In the genomic region with DNA sequence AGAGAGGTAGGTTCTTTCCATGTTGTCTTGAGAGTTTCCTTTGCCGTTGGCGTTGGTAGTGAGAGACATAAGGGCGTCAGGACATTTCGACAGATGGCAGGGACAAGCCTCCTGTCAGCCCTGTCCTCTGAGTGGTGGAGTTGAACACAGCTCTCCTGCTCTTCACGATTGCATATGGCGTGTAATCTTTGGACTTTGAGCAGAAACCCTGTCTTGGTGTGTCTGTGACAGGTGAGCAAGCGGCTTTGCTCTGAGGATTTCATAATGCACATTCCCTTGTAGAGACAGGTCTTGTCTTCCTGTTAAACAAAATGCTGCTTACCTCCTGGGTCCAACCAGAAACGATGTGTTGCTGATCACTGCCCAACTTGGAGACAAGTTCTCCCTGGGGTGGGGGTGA, we compare ENCODE assay signal across 17 cellular contexts.
DNase-seq lines count a peak whose midpoint lies in the region; ATAC-seq, FAIRE-seq and TF ChIP-seq lines count a peak whose summit lies in the region.
"Had no signal": no experiment of that assay in that cellular context is flagged by ENCODE, and none has a peak within 500 bp of the region (broad histone marks: within the 10 kb centered on the region; RNA-seq: fewer than 3 reads in every experiment).

No MANE protein-coding gene starts in this region.

- in situ Hi-C loops in HepG2 (cut with HindIII; ENCODE audit: extremely low pct_ligation_motif_present, low pct_unique_long_range_greater_than_20kb) = no loop called here

- H3K27ac ChIP-seq in HepG2 (ENCODE audit: extremely low read length, insufficient read depth, low read length) (no peak overlapping the region), neural progenitor cell (no peak overlapping the region), upper lobe of left lung (no peak overlapping the region), tibial nerve (no peak overlapping the region)
- H3K27ac ChIP-seq: 22Rv1, A549, C4-2B, GM23248 had no signal

- POLR2A ChIA-PET in HepG2 (lab: Yijun Ruan, JAX) = interaction anchor here (1.0 kb wide), 1 partner anchor 25 kb away, joined by 7 read pairs; no protein-coding TSS in a partner anchor

- peak; percentile 5 for DNase-seq in DMS 273 (lab: John Stamatoyannopoulos, UW; ENCODE audit: unreplicated experiment)
- no peak for DNase-seq in DMS 273 treated with DMSO at 0.1 percent for 48 hours (lab: John Stamatoyannopoulos, UW)
- DNase-seq in HepG2 (ENCODE audit: low spot score) = peak; percentile 78
- no peak for DNase-seq in neural progenitor cell (ENCODE audit: low spot score)
- no peak for DNase-seq in upper lobe of left lung
- DNase-seq in left ventricle myocardium superior = no peak
- no peak for DNase-seq in tibial nerve (ENCODE audit: low spot score in 2 of 2)
- DNase-seq: AML-193; CD4-positive, alpha-beta T cell; GM23248 had no signal

- TF ChIP-seq EP300 in HepG2 (IDR thresholded peaks at IDR 0.05; ENCODE audit: low read depth in 2 of 2, low read length in 2 of 2) (peak in 1 of 2 experiments; percentile 60; a peak in 1 of 4 replicates), HepG2 (CRISPR knock-in tag; IDR thresholded peaks at IDR 0.05; ENCODE audit: borderline replicate concordance) (no peak), upper lobe of left lung (IDR thresholded peaks at IDR 0.05) (no peak), tibial nerve (IDR thresholded peaks at IDR 0.05) (no peak)

- no peak overlapping the region for H3K9ac ChIP-seq in HepG2 (ENCODE audit: insufficient read depth, low read depth, low read length)
- H3K9ac ChIP-seq in neural progenitor cell = no peak overlapping the region
- H3K9ac ChIP-seq: GM23248 had no signal

- TF ChIP-seq POLR2A in HepG2 (IDR thresholded peaks at IDR 0.05; ENCODE audit: insufficient read depth in 1 of 2, low read depth in 2 of 2, low read length in 2 of 2) (no peak), upper lobe of left lung (IDR thresholded peaks at IDR 0.05) (no peak), tibial nerve (IDR thresholded peaks at IDR 0.05) (no peak)

- no peaks in the 10 kb centered on the region for H3K9me3 ChIP-seq in HepG2 (ENCODE audit: low read length)
- H3K9me3 ChIP-seq in neural progenitor cell (ENCODE audit: low read depth) = no peaks in the 10 kb centered on the region
- no peaks in the 10 kb centered on the region for H3K9me3 ChIP-seq in upper lobe of left lung
- H3K9me3 ChIP-seq in tibial nerve = no peaks in the 10 kb centered on the region
- H3K9me3 ChIP-seq: A549, HAP-1 had no signal

- no peaks in the 10 kb centered on the region for H4K20me1 ChIP-seq in HepG2 (ENCODE audit: insufficient read depth, low read length)
- no peaks in the 10 kb centered on the region for H4K20me1 ChIP-seq in neural progenitor cell (ENCODE audit: low read depth)

- H3F3A ChIP-seq in neural progenitor cell (ENCODE audit: low read depth) = no peaks in the 10 kb centered on the region

- H3K27me3 Mint-ChIP-seq in neural progenitor cell (ENCODE audit: insufficient read depth, low read depth) = peaks cover 4% of the 10 kb centered on the region

- 6% methylated on average over 4 of the region's 8 CpGs for WGBS in HepG2 (ENCODE audit: low lambda C conversion rate)
- WGBS in upper lobe of left lung, 2 donors = 83 to 93% methylated on average over 7 to 8 of the region's 8 CpGs
- WGBS in tibial nerve, 2 donors = 81 to 87% methylated on average over 8 of the region's 8 CpGs

- peak; percentile 81 for ATAC-seq in HepG2
- no peak for ATAC-seq in upper lobe of left lung (ENCODE audit: low FRiP score in 2 of 2)
- no peak for ATAC-seq in left ventricle myocardium superior
- ATAC-seq: A549 had no signal

- peak; percentile 86 for FAIRE-seq in HepG2 (lab: Jason Lieb, UNC)
- FAIRE-seq: A549, G401.6, GM12892, GM18507 had no signal

- H2AFZ ChIP-seq in HepG2 (ENCODE audit: low read length) = peak overlapping the region; percentile 66
- no peak overlapping the region for H2AFZ ChIP-seq in neural progenitor cell (replicated peaks)
- H2AFZ ChIP-seq: GM23248 had no signal

- peaks cover 14% of the 10 kb centered on the region for H3K9me3 Mint-ChIP-seq in neural progenitor cell
- H3K9me3 Mint-ChIP-seq: CD4-positive, alpha-beta T cell had no signal

- H3K36me3 ChIP-seq in HepG2 (replicated peaks in 1 of 2; ENCODE audit: control insufficient read depth in 1 of 2, insufficient read depth in 2 of 2, low read length in 2 of 2) (no peaks in the 10 kb centered on the region), neural progenitor cell (no peaks in the 10 kb centered on the region), upper lobe of left lung (no peaks in the 10 kb centered on the region), tibial nerve (no peaks in the 10 kb centered on the region)
- H3K36me3 ChIP-seq: HAP-1 had no signal

- H3K4me3 ChIP-seq in HepG2 (replicated peaks in 1 of 3; ENCODE audit: insufficient read depth in 1 of 3, low read depth in 2 of 3, low read length in 3 of 3) = peak overlapping the region in 1 of 3 experiments; percentile 27; a peak in 1 of 6 replicates
- no peak overlapping the region for H3K4me3 ChIP-seq in neural progenitor cell
- H3K4me3 ChIP-seq in upper lobe of left lung = no peak overlapping the region
- no peak overlapping the region for H3K4me3 ChIP-seq in tibial nerve
- H3K4me3 ChIP-seq: A549, GM23248, HAP-1 had no signal

- intact Hi-C loops in HepG2 (cut with micrococcal nuclease; ENCODE audit: unreplicated experiment) = no loop called here
- intact Hi-C loops in left ventricle myocardium superior (cut with micrococcal nuclease) = no loop called here

- CTCF ChIA-PET in HepG2 (lab: Yijun Ruan, JAX; ENCODE audit: low intra/inter-chr PET ratio, low total read pairs) = no interaction called here

- H3K27ac Mint-ChIP-seq in neural progenitor cell = peak overlapping the region; percentile 50
- H3K27ac Mint-ChIP-seq: CD4-positive, alpha-beta T cell had no signal

- TF ChIP-seq RAD21 in HepG2 (CRISPR knock-in tag; IDR thresholded peaks at IDR 0.05) = no peak

- no TSS peak for BruUV-seq in HepG2 (replicated peaks; lab: Mats Ljungman, UMichigan)

- H3K4me2 ChIP-seq in HepG2 (ENCODE audit: low read depth, low read length) = peak overlapping the region; percentile 61
- no peak overlapping the region for H3K4me2 ChIP-seq in neural progenitor cell
- H3K4me2 ChIP-seq: A549 had no signal

- H3K27me3 ChIP-seq in HepG2 (ENCODE audit: control insufficient read depth in 1 of 2, insufficient read depth in 2 of 2, low read length in 2 of 2) (no peaks in the 10 kb centered on the region), neural progenitor cell (no peaks in the 10 kb centered on the region), upper lobe of left lung (no peaks in the 10 kb centered on the region), tibial nerve (no peaks in the 10 kb centered on the region)

- H3K4me1 ChIP-seq in HepG2 (ENCODE audit: insufficient read depth, low read length) = peaks cover 42% of the 10 kb centered on the region
- H3K4me1 ChIP-seq in neural progenitor cell = no peaks in the 10 kb centered on the region
- no peaks in the 10 kb centered on the region for H3K4me1 ChIP-seq in upper lobe of left lung
- H3K4me1 ChIP-seq in tibial nerve = no peaks in the 10 kb centered on the region
- H3K4me1 ChIP-seq: A549, HAP-1 had no signal

- H3K4me3 Mint-ChIP-seq in neural progenitor cell = no peak overlapping the region
- H3K4me3 Mint-ChIP-seq: CD4-positive, alpha-beta T cell had no signal

- TF ChIP-seq CTCF in HepG2 (CRISPR knock-in tag; IDR thresholded peaks at IDR 0.05) (no peak), neural progenitor cell (IDR thresholded peaks at IDR 0.05) (no peak), upper lobe of left lung (IDR thresholded peaks at IDR 0.05) (no peak), tibial nerve (IDR thresholded peaks at IDR 0.05) (no peak)

- H3K4me1 Mint-ChIP-seq in neural progenitor cell = peaks cover 4% of the 10 kb centered on the region

- H3K79me2 ChIP-seq in HepG2 (ENCODE audit: insufficient read depth, low read length) (no peaks in the 10 kb centered on the region), neural progenitor cell (ENCODE audit: low read depth) (no peaks in the 10 kb centered on the region)

- H3K36me3 Mint-ChIP-seq in neural progenitor cell = no peaks in the 10 kb centered on the region

TF ChIP-seq in HepG2, 621 proteins besides CTCF, POLR2A, EP300 and RAD21 (continues in another document):
- TF ChIP-seq, protein P1, sequence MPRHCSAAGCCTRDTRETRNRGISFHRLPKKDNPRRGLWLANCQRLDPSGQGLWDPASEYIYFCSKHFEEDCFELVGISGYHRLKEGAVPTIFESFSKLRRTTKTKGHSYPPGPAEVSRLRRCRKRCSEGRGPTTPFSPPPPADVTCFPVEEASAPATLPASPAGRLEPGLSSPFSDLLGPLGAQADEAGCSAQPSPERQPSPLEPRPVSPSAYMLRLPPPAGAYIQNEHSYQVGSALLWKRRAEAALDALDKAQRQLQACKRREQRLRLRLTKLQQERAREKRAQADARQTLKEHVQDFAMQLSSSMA (CRISPR knock-in tag; IDR thresholded peaks at IDR 0.05) = no peak
- no peak for TF ChIP-seq AHR (CRISPR knock-in tag; IDR thresholded peaks at IDR 0.05)
- no peak for TF ChIP-seq TFE3 (CRISPR knock-in tag; IDR thresholded peaks at IDR 0.05)
- TF ChIP-seq ZNF619 (CRISPR knock-in tag; IDR thresholded peaks at IDR 0.05) = no peak
- no peak for TF ChIP-seq RFX5 (IDR thresholded peaks at IDR 0.05; ENCODE audit: low read depth, low read length)
- no peak for TF ChIP-seq ZNF33B (CRISPR knock-in tag; IDR thresholded peaks at IDR 0.05)
- TF ChIP-seq ZBTB44 (CRISPR knock-in tag; IDR thresholded peaks at IDR 0.05) = no peak

Comparison
In these comparisons a context has a peak if more than half of its experiments do, and no peak if none do; other contexts are left out.
1. DNase-seq: peak in DMS 273 (single experiment) and HepG2 (single experiment); none in DMS 273 treated with DMSO at 0.1 percent for 48 hours (single experiment), neural progenitor cell (single experiment), upper lobe of left lung (0 of 2), left ventricle myocardium superior (single experiment) and tibial nerve (0 of 2).